Comparison of ENCODE assay signal across 22 cellular contexts in genomic region chr17:65892912-65893377, GRCh38.
DNase-seq lines count a peak whose midpoint lies in the region; ATAC-seq and TF ChIP-seq lines count a peak whose summit lies in the region.
"Had no signal": no experiment of that assay in that cellular context is flagged by ENCODE, and none has a peak within 500 bp of the region (broad histone marks: within the 10 kb centered on the region; RNA-seq: fewer than 3 reads in every experiment).

No MANE protein-coding gene starts in this region.

- H2AFZ ChIP-seq in neural cell (ENCODE audit: low read depth, low read length) = no peak overlapping the region

- intact Hi-C loops in activated T-helper 1 cell treated with anti-CD3 and anti-CD28 coated beads, Interleukin-12 subunit alpha, Interleukin-12 subunit beta, Interleukin-2, Interleukin-4 antibody, amounts not matched to agents 30 ng/mL and 10 ng/mL and 1 ng/mL, durations not matched to agents 14 hours and 24 hours and 36 hours (cut with micrococcal nuclease) = no loop called here

- H3K4me2 ChIP-seq in neural cell (ENCODE audit: low read length) = no peak overlapping the region

- no peaks in the 10 kb centered on the region for H3K9me3 Mint-ChIP-seq in activated T-helper 1 cell treated with anti-CD3 and anti-CD28 coated beads, Interleukin-12 subunit alpha, Interleukin-12 subunit beta, Interleukin-2, Interleukin-4 antibody, amounts not matched to agents 30 ng/mL and 10 ng/mL and 1 ng/mL, durations not matched to agents 14 hours and 24 hours and 36 hours
- H3K9me3 Mint-ChIP-seq: T-helper 2 cell treated with Interferon-gamma antibody and Interleukin-4, amounts not matched to agents 5 μg/mL and 100 μg/mL, for 36 hours had no signal

- no peaks in the 10 kb centered on the region for H4K20me1 ChIP-seq in neural cell (ENCODE audit: insufficient read depth)

- H3K27me3 ChIP-seq in neural cell (ENCODE audit: insufficient read depth, low read depth, low read length) = no peaks in the 10 kb centered on the region
- H3K27me3 ChIP-seq: gastrocnemius medialis had no signal

- H3K4me3 ChIP-seq in neural cell (ENCODE audit: low read length) = no peak overlapping the region
- H3K4me3 ChIP-seq: gastrocnemius medialis, HAP-1 had no signal

- no peak for TF ChIP-seq RAD21 in neural cell (conservative IDR thresholded peaks at IDR 0.05)

- no peaks in the 10 kb centered on the region for H3K9me2 ChIP-seq in neural cell (ENCODE audit: insufficient read depth, low read length)

- peak overlapping the region; percentile 13 for H3K9ac ChIP-seq in neural cell (ENCODE audit: low read length)

- H3K36me3 Mint-ChIP-seq in activated T-helper 1 cell treated with anti-CD3 and anti-CD28 coated beads, Interleukin-12 subunit alpha, Interleukin-12 subunit beta, Interleukin-2, Interleukin-4 antibody, amounts not matched to agents 30 ng/mL and 10 ng/mL and 1 ng/mL, durations not matched to agents 14 hours and 24 hours and 36 hours (ENCODE audit: low read depth) = no peaks in the 10 kb centered on the region

- H3K79me2 ChIP-seq in neural cell (replicated peaks; ENCODE audit: insufficient read depth, low read length) = no peaks in the 10 kb centered on the region

- TF ChIP-seq EP300 in neural cell (conservative IDR thresholded peaks at IDR 0.05; ENCODE audit: poor library complexity, severe bottlenecking) = no peak

- H3F3A ChIP-seq in neural cell (ENCODE audit: insufficient read depth, low read length, poor library complexity, severe bottlenecking) = peaks cover 4% of the 10 kb centered on the region

- DNase-seq in activated T-cell treated with anti-CD3 and anti-CD28 coated beads for 4 hours = no peak
- DNase-seq in NCI-H524 (lab: John Stamatoyannopoulos, UW) = no peak
- no peak for DNase-seq in activated T-helper 1 cell treated with anti-CD3 and anti-CD28 coated beads, Interleukin-12 subunit alpha, Interleukin-12 subunit beta, Interleukin-2, Interleukin-4 antibody, amounts not matched to agents 30 ng/mL and 10 ng/mL and 1 ng/mL, durations not matched to agents 14 hours and 24 hours and 36 hours (ENCODE audit: low spot score)
- no peak for DNase-seq in KBM-7
- DNase-seq: activated CD4-positive, alpha-beta T cell treated with anti-CD3 and anti-CD28 coated beads for 1 hour; activated CD8-positive, alpha-beta memory T cell treated with anti-CD3 and anti-CD28 coated beads, Interleukin-2, amount 50 U/mL, for 4 hours; activated naive CD4-positive, alpha-beta T cell; AML-193; gastrocnemius medialis; left colon; NCI-H1694 treated with DMSO at 0.1 percent for 48 hours; NCI-H446; occipital lobe; SHP77 treated with DMSO at 0.1 percent for 48 hours; stimulated activated CD4-positive, alpha-beta T cell treated with anti-CD3 and anti-CD28 coated beads, Interleukin-1b, Interleukin-23, amount 100 ng/mL, for 48 hours had no signal

- peaks cover 2% of the 10 kb centered on the region for H3K27me3 Mint-ChIP-seq in activated T-helper 1 cell treated with anti-CD3 and anti-CD28 coated beads, Interleukin-12 subunit alpha, Interleukin-12 subunit beta, Interleukin-2, Interleukin-4 antibody, amounts not matched to agents 30 ng/mL and 10 ng/mL and 1 ng/mL, durations not matched to agents 14 hours and 24 hours and 36 hours (ENCODE audit: insufficient read depth)

- TF ChIP-seq CTCF in neural cell (IDR thresholded peaks at IDR 0.05; ENCODE audit: poor library complexity, severe bottlenecking) = no peak

- peak; percentile 76 for ATAC-seq in GM18867 (IDR thresholded peaks at IDR 0.05; ENCODE audit: unreplicated experiment)
- peak; percentile 65 for ATAC-seq in GM21786 (IDR thresholded peaks at IDR 0.05; ENCODE audit: unreplicated experiment)
- ATAC-seq in HG03196 (IDR thresholded peaks at IDR 0.05; ENCODE audit: unreplicated experiment) = peak; percentile 74
- ATAC-seq: gastrocnemius medialis, left colon, sciatic nerve had no signal

- no peaks in the 10 kb centered on the region for H3K4me1 Mint-ChIP-seq in activated T-helper 1 cell treated with anti-CD3 and anti-CD28 coated beads, Interleukin-12 subunit alpha, Interleukin-12 subunit beta, Interleukin-2, Interleukin-4 antibody, amounts not matched to agents 30 ng/mL and 10 ng/mL and 1 ng/mL, durations not matched to agents 14 hours and 24 hours and 36 hours (ENCODE audit: low read depth)

- no peak overlapping the region for H3K4me3 Mint-ChIP-seq in activated T-helper 1 cell treated with anti-CD3 and anti-CD28 coated beads, Interleukin-12 subunit alpha, Interleukin-12 subunit beta, Interleukin-2, Interleukin-4 antibody, amounts not matched to agents 30 ng/mL and 10 ng/mL and 1 ng/mL, durations not matched to agents 14 hours and 24 hours and 36 hours
- H3K4me3 Mint-ChIP-seq: T-helper 2 cell treated with Interferon-gamma antibody and Interleukin-4, amounts not matched to agents 5 μg/mL and 100 μg/mL, for 36 hours had no signal

- H3K27ac Mint-ChIP-seq in activated T-helper 1 cell treated with anti-CD3 and anti-CD28 coated beads, Interleukin-12 subunit alpha, Interleukin-12 subunit beta, Interleukin-2, Interleukin-4 antibody, amounts not matched to agents 30 ng/mL and 10 ng/mL and 1 ng/mL, durations not matched to agents 14 hours and 24 hours and 36 hours = no peak overlapping the region
- H3K27ac Mint-ChIP-seq: T-helper 2 cell treated with Interferon-gamma antibody and Interleukin-4, amounts not matched to agents 5 μg/mL and 100 μg/mL, for 36 hours had no signal

- in situ Hi-C loops in KBM-7 (cut with MboI; ENCODE audit: low pct_unique_long_range_greater_than_20kb, low sequenced_read_pairs) = no loop called here

- H3K36me3 ChIP-seq in neural cell (ENCODE audit: insufficient read depth, low read length) = no peaks in the 10 kb centered on the region
- H3K36me3 ChIP-seq: gastrocnemius medialis, HAP-1 had no signal

- no peaks in the 10 kb centered on the region for H3K9me3 ChIP-seq in neural cell (ENCODE audit: low read length)
- H3K9me3 ChIP-seq: gastrocnemius medialis, HAP-1 had no signal

- H3K27ac ChIP-seq in neural cell (ENCODE audit: low read length) = peak overlapping the region; percentile 79
- H3K27ac ChIP-seq: gastrocnemius medialis had no signal

TF ChIP-seq in neural cell, 6 proteins besides CTCF, POLR2A, EP300 and RAD21:
- TF ChIP-seq REST (IDR thresholded peaks at IDR 0.05; ENCODE audit: borderline replicate concordance) (no peak), EZH2 (IDR thresholded peaks at IDR 0.05; ENCODE audit: borderline replicate concordance, insufficient read depth, low read length, poor library complexity, severe bottlenecking) (no peak), MXI1 (conservative IDR thresholded peaks at IDR 0.05; ENCODE audit: poor library complexity, severe bottlenecking) (no peak), SMC3 (conservative IDR thresholded peaks at IDR 0.05; ENCODE audit: poor library complexity) (no peak), POLR2AphosphoS5 (IDR thresholded peaks at IDR 0.05) (no peak), TAF1 (IDR thresholded peaks at IDR 0.05; ENCODE audit: low read depth) (no peak)
